ENCODE assay signal across 1 cellular context in the genomic region with DNA sequence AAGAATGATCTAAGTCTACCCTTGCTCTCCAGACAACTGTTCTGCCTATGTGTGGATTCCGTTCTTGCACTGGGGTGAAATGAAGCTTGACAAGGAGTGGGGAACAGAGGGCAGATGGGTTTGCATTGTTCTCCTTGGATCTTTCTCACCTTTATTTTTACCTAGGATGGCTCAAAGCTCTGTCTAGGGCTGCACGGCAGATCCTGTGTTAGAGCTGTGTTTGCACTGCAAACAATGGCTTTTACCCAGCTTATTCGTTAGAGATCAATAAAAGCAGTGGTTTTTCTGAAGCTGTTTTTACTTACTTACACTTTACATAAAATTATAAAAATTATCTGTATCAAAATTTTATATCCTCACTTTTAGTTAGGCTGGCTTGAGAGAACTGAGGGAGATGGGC.
TF ChIP-seq lines count a peak whose summit lies in the region.

No MANE protein-coding gene starts in this region.

TF ChIP-seq in HepG2, 621 proteins besides CTCF, POLR2A, EP300 and RAD21 (continued from another document):
- TF ChIP-seq, protein P1, sequence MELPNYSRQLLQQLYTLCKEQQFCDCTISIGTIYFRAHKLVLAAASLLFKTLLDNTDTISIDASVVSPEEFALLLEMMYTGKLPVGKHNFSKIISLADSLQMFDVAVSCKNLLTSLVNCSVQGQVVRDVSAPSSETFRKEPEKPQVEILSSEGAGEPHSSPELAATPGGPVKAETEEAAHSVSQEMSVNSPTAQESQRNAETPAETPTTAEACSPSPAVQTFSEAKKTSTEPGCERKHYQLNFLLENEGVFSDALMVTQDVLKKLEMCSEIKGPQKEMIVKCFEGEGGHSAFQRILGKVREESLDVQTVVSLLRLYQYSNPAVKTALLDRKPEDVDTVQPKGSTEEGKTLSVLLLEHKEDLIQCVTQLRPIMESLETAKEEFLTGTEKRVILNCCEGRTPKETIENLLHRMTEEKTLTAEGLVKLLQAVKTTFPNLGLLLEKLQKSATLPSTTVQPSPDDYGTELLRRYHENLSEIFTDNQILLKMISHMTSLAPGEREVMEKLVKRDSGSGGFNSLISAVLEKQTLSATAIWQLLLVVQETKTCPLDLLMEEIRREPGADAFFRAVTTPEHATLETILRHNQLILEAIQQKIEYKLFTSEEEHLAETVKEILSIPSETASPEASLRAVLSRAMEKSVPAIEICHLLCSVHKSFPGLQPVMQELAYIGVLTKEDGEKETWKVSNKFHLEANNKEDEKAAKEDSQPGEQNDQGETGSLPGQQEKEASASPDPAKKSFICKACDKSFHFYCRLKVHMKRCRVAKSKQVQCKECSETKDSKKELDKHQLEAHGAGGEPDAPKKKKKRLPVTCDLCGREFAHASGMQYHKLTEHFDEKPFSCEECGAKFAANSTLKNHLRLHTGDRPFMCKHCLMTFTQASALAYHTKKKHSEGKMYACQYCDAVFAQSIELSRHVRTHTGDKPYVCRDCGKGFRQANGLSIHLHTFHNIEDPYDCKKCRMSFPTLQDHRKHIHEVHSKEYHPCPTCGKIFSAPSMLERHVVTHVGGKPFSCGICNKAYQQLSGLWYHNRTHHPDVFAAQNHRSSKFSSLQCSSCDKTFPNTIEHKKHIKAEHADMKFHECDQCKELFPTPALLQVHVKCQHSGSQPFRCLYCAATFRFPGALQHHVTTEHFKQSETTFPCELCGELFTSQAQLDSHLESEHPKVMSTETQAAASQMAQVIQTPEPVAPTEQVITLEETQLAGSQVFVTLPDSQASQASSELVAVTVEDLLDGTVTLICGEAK (IDR thresholded peaks at IDR 0.05): no peak
- TF ChIP-seq, protein P1 (CRISPR knock-in tag; IDR thresholded peaks at IDR 0.05): no peak
- TF ChIP-seq ZFP90 (CRISPR knock-in tag; IDR thresholded peaks at IDR 0.05; ENCODE audit: borderline replicate concordance) (no peak), KDM5A (IDR thresholded peaks at IDR 0.05; ENCODE audit: borderline replicate concordance, low read length) (no peak), IRF2 (CRISPR knock-in tag; IDR thresholded peaks at IDR 0.05) (no peak), SOX6 (IDR thresholded peaks at IDR 0.05) (no peak), SOX6 (CRISPR knock-in tag; IDR thresholded peaks at IDR 0.05) (no peak), ZNF678 (CRISPR knock-in tag; IDR thresholded peaks at IDR 0.05) (no peak), ZNF138 (CRISPR knock-in tag; IDR thresholded peaks at IDR 0.05; ENCODE audit: low read depth) (no peak), SIX1 (CRISPR knock-in tag; IDR thresholded peaks at IDR 0.05; ENCODE audit: borderline replicate concordance) (no peak), ZNF768 (CRISPR knock-in tag; IDR thresholded peaks at IDR 0.05) (no peak), ZNF546 (CRISPR knock-in tag; conservative IDR thresholded peaks at IDR 0.05) (no peak), ZMYM2 (CRISPR knock-in tag; IDR thresholded peaks at IDR 0.05) (no peak)
